Comparison of ENCODE assay signal across 2 cellular contexts in the genomic region with DNA sequence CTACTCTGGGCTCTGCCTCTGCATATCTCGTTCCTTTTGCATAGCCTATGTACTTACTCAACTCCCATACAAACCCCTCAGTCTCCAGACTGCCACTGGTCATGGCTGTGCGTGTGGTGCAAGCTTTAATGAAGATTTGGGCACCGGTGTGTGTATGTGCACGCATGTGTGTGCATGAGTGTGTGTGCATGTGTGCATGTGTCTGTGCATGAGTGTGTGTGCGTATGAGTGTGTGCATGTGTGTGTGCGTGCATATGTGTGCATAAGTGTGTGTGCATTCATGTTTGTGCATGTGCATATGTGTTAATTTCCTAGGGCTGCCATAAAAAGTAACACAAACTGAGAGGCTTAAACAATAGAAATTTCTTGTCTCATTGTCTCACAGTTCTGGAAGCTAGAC.
TF ChIP-seq lines count a peak whose summit lies in the region.

No MANE protein-coding gene starts in this region.

TF ChIP-seq in HepG2, 621 proteins besides CTCF, POLR2A, EP300 and RAD21:
- TF ChIP-seq DR1 (CRISPR knock-in tag; IDR thresholded peaks at IDR 0.05) = no peak
- TF ChIP-seq, protein P1, sequence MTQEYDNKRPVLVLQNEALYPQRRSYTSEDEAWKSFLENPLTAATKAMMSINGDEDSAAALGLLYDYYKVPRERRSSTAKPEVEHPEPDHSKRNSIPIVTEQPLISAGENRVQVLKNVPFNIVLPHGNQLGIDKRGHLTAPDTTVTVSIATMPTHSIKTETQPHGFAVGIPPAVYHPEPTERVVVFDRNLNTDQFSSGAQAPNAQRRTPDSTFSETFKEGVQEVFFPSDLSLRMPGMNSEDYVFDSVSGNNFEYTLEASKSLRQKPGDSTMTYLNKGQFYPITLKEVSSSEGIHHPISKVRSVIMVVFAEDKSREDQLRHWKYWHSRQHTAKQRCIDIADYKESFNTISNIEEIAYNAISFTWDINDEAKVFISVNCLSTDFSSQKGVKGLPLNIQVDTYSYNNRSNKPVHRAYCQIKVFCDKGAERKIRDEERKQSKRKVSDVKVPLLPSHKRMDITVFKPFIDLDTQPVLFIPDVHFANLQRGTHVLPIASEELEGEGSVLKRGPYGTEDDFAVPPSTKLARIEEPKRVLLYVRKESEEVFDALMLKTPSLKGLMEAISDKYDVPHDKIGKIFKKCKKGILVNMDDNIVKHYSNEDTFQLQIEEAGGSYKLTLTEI (CRISPR knock-in tag; conservative IDR thresholded peaks at IDR 0.05) = no peak
- TF ChIP-seq, protein P2, sequence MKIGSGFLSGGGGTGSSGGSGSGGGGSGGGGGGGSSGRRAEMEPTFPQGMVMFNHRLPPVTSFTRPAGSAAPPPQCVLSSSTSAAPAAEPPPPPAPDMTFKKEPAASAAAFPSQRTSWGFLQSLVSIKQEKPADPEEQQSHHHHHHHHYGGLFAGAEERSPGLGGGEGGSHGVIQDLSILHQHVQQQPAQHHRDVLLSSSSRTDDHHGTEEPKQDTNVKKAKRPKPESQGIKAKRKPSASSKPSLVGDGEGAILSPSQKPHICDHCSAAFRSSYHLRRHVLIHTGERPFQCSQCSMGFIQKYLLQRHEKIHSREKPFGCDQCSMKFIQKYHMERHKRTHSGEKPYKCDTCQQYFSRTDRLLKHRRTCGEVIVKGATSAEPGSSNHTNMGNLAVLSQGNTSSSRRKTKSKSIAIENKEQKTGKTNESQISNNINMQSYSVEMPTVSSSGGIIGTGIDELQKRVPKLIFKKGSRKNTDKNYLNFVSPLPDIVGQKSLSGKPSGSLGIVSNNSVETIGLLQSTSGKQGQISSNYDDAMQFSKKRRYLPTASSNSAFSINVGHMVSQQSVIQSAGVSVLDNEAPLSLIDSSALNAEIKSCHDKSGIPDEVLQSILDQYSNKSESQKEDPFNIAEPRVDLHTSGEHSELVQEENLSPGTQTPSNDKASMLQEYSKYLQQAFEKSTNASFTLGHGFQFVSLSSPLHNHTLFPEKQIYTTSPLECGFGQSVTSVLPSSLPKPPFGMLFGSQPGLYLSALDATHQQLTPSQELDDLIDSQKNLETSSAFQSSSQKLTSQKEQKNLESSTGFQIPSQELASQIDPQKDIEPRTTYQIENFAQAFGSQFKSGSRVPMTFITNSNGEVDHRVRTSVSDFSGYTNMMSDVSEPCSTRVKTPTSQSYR (CRISPR knock-in tag; IDR thresholded peaks at IDR 0.05; ENCODE audit: borderline replicate concordance) = no peak
- TF ChIP-seq, protein P3, sequence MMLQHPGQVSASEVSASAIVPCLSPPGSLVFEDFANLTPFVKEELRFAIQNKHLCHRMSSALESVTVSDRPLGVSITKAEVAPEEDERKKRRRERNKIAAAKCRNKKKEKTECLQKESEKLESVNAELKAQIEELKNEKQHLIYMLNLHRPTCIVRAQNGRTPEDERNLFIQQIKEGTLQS (CRISPR knock-in tag; IDR thresholded peaks at IDR 0.05) = no peak
- no peak for TF ChIP-seq ATM (IDR thresholded peaks at IDR 0.05; ENCODE audit: borderline replicate concordance)
- no peak for TF ChIP-seq ZFP62 (CRISPR knock-in tag; IDR thresholded peaks at IDR 0.05)
- TF ChIP-seq, protein P4, sequence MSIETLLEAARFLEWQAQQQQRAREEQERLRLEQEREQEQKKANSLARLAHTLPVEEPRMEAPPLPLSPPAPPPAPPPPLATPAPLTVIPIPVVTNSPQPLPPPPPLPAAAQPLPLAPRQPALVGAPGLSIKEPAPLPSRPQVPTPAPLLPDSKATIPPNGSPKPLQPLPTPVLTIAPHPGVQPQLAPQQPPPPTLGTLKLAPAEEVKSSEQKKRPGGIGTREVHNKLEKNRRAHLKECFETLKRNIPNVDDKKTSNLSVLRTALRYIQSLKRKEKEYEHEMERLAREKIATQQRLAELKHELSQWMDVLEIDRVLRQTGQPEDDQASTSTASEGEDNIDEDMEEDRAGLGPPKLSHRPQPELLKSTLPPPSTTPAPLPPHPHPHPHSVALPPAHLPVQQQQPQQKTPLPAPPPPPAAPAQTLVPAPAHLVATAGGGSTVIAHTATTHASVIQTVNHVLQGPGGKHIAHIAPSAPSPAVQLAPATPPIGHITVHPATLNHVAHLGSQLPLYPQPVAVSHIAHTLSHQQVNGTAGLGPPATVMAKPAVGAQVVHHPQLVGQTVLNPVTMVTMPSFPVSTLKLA (IDR thresholded peaks at IDR 0.05) = peak; percentile 65
- TF ChIP-seq PTBP1 (IDR thresholded peaks at IDR 0.05; ENCODE audit: low read depth, low read length, poor library complexity, severe bottlenecking) = no peak

TF ChIP-seq in H1, 55 proteins besides CTCF, POLR2A, EP300 and RAD21:
- TF ChIP-seq RFX5 (IDR thresholded peaks at IDR 0.05; ENCODE audit: borderline replicate concordance, low read depth, low read length) = no peak
- TF ChIP-seq BCL11A (IDR thresholded peaks at IDR 0.05; ENCODE audit: low read depth in 2 of 2, low read length in 2 of 2) = no peak
- no peak for TF ChIP-seq TBP (IDR thresholded peaks at IDR 0.05; ENCODE audit: low read depth, low read length)
- TF ChIP-seq CTBP2 (IDR thresholded peaks at IDR 0.05; ENCODE audit: borderline replicate concordance, insufficient read depth, insufficient read length, low read length) = no peak
- no peak for TF ChIP-seq SAP30 (IDR thresholded peaks at IDR 0.05; ENCODE audit: insufficient read depth, insufficient replicate concordance, low read length)
- no peak for TF ChIP-seq CHD1 (IDR thresholded peaks at IDR 0.05; ENCODE audit: low read depth, low read length)
- no peak for TF ChIP-seq RBBP5 (IDR thresholded peaks at IDR 0.05; ENCODE audit: borderline replicate concordance, low read depth, low read length)
- TF ChIP-seq JUND (IDR thresholded peaks at IDR 0.05; ENCODE audit: low read length) = no peak
- TF ChIP-seq BACH1 (IDR thresholded peaks at IDR 0.05; ENCODE audit: low read length) = no peak
- TF ChIP-seq, protein P5, sequence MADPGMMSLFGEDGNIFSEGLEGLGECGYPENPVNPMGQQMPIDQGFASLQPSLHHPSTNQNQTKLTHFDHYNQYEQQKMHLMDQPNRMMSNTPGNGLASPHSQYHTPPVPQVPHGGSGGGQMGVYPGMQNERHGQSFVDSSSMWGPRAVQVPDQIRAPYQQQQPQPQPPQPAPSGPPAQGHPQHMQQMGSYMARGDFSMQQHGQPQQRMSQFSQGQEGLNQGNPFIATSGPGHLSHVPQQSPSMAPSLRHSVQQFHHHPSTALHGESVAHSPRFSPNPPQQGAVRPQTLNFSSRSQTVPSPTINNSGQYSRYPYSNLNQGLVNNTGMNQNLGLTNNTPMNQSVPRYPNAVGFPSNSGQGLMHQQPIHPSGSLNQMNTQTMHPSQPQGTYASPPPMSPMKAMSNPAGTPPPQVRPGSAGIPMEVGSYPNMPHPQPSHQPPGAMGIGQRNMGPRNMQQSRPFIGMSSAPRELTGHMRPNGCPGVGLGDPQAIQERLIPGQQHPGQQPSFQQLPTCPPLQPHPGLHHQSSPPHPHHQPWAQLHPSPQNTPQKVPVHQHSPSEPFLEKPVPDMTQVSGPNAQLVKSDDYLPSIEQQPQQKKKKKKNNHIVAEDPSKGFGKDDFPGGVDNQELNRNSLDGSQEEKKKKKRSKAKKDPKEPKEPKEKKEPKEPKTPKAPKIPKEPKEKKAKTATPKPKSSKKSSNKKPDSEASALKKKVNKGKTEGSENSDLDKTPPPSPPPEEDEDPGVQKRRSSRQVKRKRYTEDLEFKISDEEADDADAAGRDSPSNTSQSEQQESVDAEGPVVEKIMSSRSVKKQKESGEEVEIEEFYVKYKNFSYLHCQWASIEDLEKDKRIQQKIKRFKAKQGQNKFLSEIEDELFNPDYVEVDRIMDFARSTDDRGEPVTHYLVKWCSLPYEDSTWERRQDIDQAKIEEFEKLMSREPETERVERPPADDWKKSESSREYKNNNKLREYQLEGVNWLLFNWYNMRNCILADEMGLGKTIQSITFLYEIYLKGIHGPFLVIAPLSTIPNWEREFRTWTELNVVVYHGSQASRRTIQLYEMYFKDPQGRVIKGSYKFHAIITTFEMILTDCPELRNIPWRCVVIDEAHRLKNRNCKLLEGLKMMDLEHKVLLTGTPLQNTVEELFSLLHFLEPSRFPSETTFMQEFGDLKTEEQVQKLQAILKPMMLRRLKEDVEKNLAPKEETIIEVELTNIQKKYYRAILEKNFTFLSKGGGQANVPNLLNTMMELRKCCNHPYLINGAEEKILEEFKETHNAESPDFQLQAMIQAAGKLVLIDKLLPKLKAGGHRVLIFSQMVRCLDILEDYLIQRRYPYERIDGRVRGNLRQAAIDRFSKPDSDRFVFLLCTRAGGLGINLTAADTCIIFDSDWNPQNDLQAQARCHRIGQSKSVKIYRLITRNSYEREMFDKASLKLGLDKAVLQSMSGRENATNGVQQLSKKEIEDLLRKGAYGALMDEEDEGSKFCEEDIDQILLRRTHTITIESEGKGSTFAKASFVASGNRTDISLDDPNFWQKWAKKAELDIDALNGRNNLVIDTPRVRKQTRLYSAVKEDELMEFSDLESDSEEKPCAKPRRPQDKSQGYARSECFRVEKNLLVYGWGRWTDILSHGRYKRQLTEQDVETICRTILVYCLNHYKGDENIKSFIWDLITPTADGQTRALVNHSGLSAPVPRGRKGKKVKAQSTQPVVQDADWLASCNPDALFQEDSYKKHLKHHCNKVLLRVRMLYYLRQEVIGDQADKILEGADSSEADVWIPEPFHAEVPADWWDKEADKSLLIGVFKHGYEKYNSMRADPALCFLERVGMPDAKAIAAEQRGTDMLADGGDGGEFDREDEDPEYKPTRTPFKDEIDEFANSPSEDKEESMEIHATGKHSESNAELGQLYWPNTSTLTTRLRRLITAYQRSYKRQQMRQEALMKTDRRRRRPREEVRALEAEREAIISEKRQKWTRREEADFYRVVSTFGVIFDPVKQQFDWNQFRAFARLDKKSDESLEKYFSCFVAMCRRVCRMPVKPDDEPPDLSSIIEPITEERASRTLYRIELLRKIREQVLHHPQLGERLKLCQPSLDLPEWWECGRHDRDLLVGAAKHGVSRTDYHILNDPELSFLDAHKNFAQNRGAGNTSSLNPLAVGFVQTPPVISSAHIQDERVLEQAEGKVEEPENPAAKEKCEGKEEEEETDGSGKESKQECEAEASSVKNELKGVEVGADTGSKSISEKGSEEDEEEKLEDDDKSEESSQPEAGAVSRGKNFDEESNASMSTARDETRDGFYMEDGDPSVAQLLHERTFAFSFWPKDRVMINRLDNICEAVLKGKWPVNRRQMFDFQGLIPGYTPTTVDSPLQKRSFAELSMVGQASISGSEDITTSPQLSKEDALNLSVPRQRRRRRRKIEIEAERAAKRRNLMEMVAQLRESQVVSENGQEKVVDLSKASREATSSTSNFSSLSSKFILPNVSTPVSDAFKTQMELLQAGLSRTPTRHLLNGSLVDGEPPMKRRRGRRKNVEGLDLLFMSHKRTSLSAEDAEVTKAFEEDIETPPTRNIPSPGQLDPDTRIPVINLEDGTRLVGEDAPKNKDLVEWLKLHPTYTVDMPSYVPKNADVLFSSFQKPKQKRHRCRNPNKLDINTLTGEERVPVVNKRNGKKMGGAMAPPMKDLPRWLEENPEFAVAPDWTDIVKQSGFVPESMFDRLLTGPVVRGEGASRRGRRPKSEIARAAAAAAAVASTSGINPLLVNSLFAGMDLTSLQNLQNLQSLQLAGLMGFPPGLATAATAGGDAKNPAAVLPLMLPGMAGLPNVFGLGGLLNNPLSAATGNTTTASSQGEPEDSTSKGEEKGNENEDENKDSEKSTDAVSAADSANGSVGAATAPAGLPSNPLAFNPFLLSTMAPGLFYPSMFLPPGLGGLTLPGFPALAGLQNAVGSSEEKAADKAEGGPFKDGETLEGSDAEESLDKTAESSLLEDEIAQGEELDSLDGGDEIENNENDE (IDR thresholded peaks at IDR 0.05; ENCODE audit: insufficient replicate concordance, low read length) = no peak
- no peak for TF ChIP-seq CBX8 (IDR thresholded peaks at IDR 0.05; ENCODE audit: borderline replicate concordance, low read depth, low read length)
- TF ChIP-seq FOSL1 (IDR thresholded peaks at IDR 0.05; ENCODE audit: insufficient read depth, low read depth, low read length) = no peak
- no peak for TF ChIP-seq SP1 (IDR thresholded peaks at IDR 0.05; ENCODE audit: low read depth, low read length)
- TF ChIP-seq, protein P3 (IDR thresholded peaks at IDR 0.05; ENCODE audit: insufficient read depth, low read depth, low read length) = no peak
- no peak for TF ChIP-seq CHD2 (IDR thresholded peaks at IDR 0.05; ENCODE audit: low read length)
- no peak for TF ChIP-seq PHF8 (conservative IDR thresholded peaks at IDR 0.05; ENCODE audit: low read depth, low read length)
- TF ChIP-seq BRCA1 (IDR thresholded peaks at IDR 0.05; ENCODE audit: low read depth, low read length) = no peak
- TF ChIP-seq, protein P6, sequence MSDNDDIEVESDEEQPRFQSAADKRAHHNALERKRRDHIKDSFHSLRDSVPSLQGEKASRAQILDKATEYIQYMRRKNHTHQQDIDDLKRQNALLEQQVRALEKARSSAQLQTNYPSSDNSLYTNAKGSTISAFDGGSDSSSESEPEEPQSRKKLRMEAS (IDR thresholded peaks at IDR 0.05) = no peak
